In genomic region chr14:67650694-67651093, GRCh38 we compare ENCODE assay signal across 21 cellular contexts. TPM values are rescaled to one million over a fixed set of nuclear protein-coding genes. Genes with fewer than 3 reads are reported as not detected.
DNase-seq lines count a peak whose midpoint lies in the region; ATAC-seq and TF ChIP-seq lines count a peak whose summit lies in the region.
"Had no signal": no experiment of that assay in that cellular context is flagged by ENCODE, and none has a peak within 500 bp of the region (broad histone marks: within the 10 kb centered on the region; RNA-seq: fewer than 3 reads in every experiment).

No MANE protein-coding gene starts in this region.

- no peaks in the 10 kb centered on the region for H4K20me1 ChIP-seq in neural progenitor cell (ENCODE audit: low read depth)

- ATAC-seq in activated naive CD8-positive, alpha-beta T cell treated with anti-CD3 and anti-CD28 coated beads, Interleukin-2, amount 50 U/mL, for 24 hours: no peak
- ATAC-seq in stimulated activated effector memory CD8-positive, alpha-beta T cell treated with anti-CD3 and anti-CD28 coated beads, Interleukin-12 subunit alpha, Interleukin-12 subunit beta, amount 100 ng/mL, for 72 hours: no peak
- no peak for ATAC-seq in HG03342 (IDR thresholded peaks at IDR 0.05; ENCODE audit: unreplicated experiment)
- ATAC-seq: body of pancreas; CD8-positive, alpha-beta T cell; mucosa of descending colon; T-cell had no signal

- H3K27me3 ChIP-seq in adipocyte (replicated peaks; ENCODE audit: control insufficient read depth, insufficient read depth, low read length) (no peaks in the 10 kb centered on the region), neural progenitor cell (no peaks in the 10 kb centered on the region)
- H3K27me3 ChIP-seq: body of pancreas, hepatocyte, testis had no signal

- H3K4me1 ChIP-seq in adipocyte (ENCODE audit: control insufficient read depth, insufficient read depth, low read length): peaks cover 46% of the 10 kb centered on the region
- H3K4me1 ChIP-seq in neural progenitor cell: no peaks in the 10 kb centered on the region
- H3K4me1 ChIP-seq: testis had no signal

- H3K4me2 ChIP-seq in neural progenitor cell: no peak overlapping the region
- H3K4me2 ChIP-seq: hepatocyte had no signal

- no peak overlapping the region for H3K27ac ChIP-seq in neural progenitor cell
- H3K27ac ChIP-seq: body of pancreas, hepatocyte, testis had no signal

- H3K27me3 Mint-ChIP-seq in activated naive CD8-positive, alpha-beta T cell treated with anti-CD3 and anti-CD28 coated beads for 36 hours: no peaks in the 10 kb centered on the region
- no peaks in the 10 kb centered on the region for H3K27me3 Mint-ChIP-seq in activated naive CD8-positive, alpha-beta T cell treated with anti-CD3 and anti-CD28 coated beads, Interleukin-2, amount 50 U/mL, for 24 hours
- H3K27me3 Mint-ChIP-seq in neural progenitor cell (ENCODE audit: insufficient read depth, low read depth): no peaks in the 10 kb centered on the region
- H3K27me3 Mint-ChIP-seq: T-cell had no signal

- no peak overlapping the region for H2AFZ ChIP-seq in neural progenitor cell (replicated peaks)
- H2AFZ ChIP-seq: hepatocyte had no signal

- no peak for TF ChIP-seq CTCF in fibroblast of pulmonary artery (IDR thresholded peaks at IDR 0.05; ENCODE audit: low read length, missing control alignments)
- TF ChIP-seq CTCF in neural progenitor cell (IDR thresholded peaks at IDR 0.05): no peak

- H3K79me2 ChIP-seq in neural progenitor cell (ENCODE audit: low read depth): no peaks in the 10 kb centered on the region
- H3K79me2 ChIP-seq: hepatocyte had no signal

- no peak for DNase-seq in activated naive CD8-positive, alpha-beta T cell treated with anti-CD3 and anti-CD28 coated beads for 36 hours
- DNase-seq in activated naive CD8-positive, alpha-beta T cell treated with anti-CD3 and anti-CD28 coated beads, Interleukin-2, amount 50 U/mL, for 24 hours: no peak
- peak; percentile 69 for DNase-seq in adipocyte (ENCODE audit: low read depth)
- DNase-seq in fibroblast of pulmonary artery (ENCODE audit: low read depth): peak; percentile 77
- no peak for DNase-seq in stimulated activated effector memory CD8-positive, alpha-beta T cell treated with anti-CD3 and anti-CD28 coated beads, Interleukin-12 subunit alpha, Interleukin-12 subunit beta, amount 100 ng/mL, for 72 hours (ENCODE audit: low spot score in 2 of 2)
- no peak for DNase-seq in neural progenitor cell (ENCODE audit: low spot score)
- no peak for DNase-seq in NK-92 treated with Interleukin-12 subunit alpha and Interleukin-12 subunit beta, amount 100 ng/mL, for 24 hours (lab: John Stamatoyannopoulos, UW)
- DNase-seq: 8988T; activated CD4-positive, CD25-positive, alpha-beta regulatory T cell; activated gamma-delta T cell treated with Interleukin-2 at 50 U/mL for 16 hours; body of pancreas; CD8-positive, alpha-beta T cell; effector CD4-positive, alpha-beta T cell; mucosa of descending colon; NCI-H2029 treated with DMSO at 0.1 percent for 48 hours; NCI-H748 treated with DMSO at 0.1 percent for 48 hours; T-cell; testis had no signal

- H3K9me3 ChIP-seq in adipocyte (ENCODE audit: control insufficient read depth, low read length) (no peaks in the 10 kb centered on the region), neural progenitor cell (ENCODE audit: low read depth) (no peaks in the 10 kb centered on the region)
- H3K9me3 ChIP-seq: body of pancreas, mucosa of descending colon, testis had no signal

- no peaks in the 10 kb centered on the region for H3K9me3 Mint-ChIP-seq in activated naive CD8-positive, alpha-beta T cell treated with anti-CD3 and anti-CD28 coated beads for 36 hours
- no peaks in the 10 kb centered on the region for H3K9me3 Mint-ChIP-seq in activated naive CD8-positive, alpha-beta T cell treated with anti-CD3 and anti-CD28 coated beads, Interleukin-2, amount 50 U/mL, for 24 hours
- no peaks in the 10 kb centered on the region for H3K9me3 Mint-ChIP-seq in stimulated activated effector memory CD8-positive, alpha-beta T cell treated with anti-CD3 and anti-CD28 coated beads, Interleukin-12 subunit alpha, Interleukin-12 subunit beta, amount 100 ng/mL, for 72 hours
- no peaks in the 10 kb centered on the region for H3K9me3 Mint-ChIP-seq in neural progenitor cell
- H3K9me3 Mint-ChIP-seq: CD8-positive, alpha-beta T cell; T-cell had no signal

- H3K9ac ChIP-seq in adipocyte (ENCODE audit: low read length): no peak overlapping the region
- H3K9ac ChIP-seq in neural progenitor cell: no peak overlapping the region

- no peaks in the 10 kb centered on the region for H3F3A ChIP-seq in neural progenitor cell (ENCODE audit: low read depth)

- H3K36me3 ChIP-seq in adipocyte (ENCODE audit: control insufficient read depth, insufficient read depth, low read length, severe bottlenecking) (peaks cover 86% of the 10 kb centered on the region), neural progenitor cell (peaks cover 5% of the 10 kb centered on the region)

- peaks cover 7% of the 10 kb centered on the region for H3K36me3 Mint-ChIP-seq in activated naive CD8-positive, alpha-beta T cell treated with anti-CD3 and anti-CD28 coated beads for 36 hours
- H3K36me3 Mint-ChIP-seq in activated naive CD8-positive, alpha-beta T cell treated with anti-CD3 and anti-CD28 coated beads, Interleukin-2, amount 50 U/mL, for 24 hours (ENCODE audit: low read depth): peaks cover 27% of the 10 kb centered on the region
- H3K36me3 Mint-ChIP-seq in stimulated activated effector memory CD8-positive, alpha-beta T cell treated with anti-CD3 and anti-CD28 coated beads, Interleukin-12 subunit alpha, Interleukin-12 subunit beta, amount 100 ng/mL, for 72 hours: peaks cover 91% of the 10 kb centered on the region
- peaks cover 37% of the 10 kb centered on the region for H3K36me3 Mint-ChIP-seq in neural progenitor cell

- H3K4me1 Mint-ChIP-seq in activated naive CD8-positive, alpha-beta T cell treated with anti-CD3 and anti-CD28 coated beads for 36 hours: no peaks in the 10 kb centered on the region
- H3K4me1 Mint-ChIP-seq in activated naive CD8-positive, alpha-beta T cell treated with anti-CD3 and anti-CD28 coated beads, Interleukin-2, amount 50 U/mL, for 24 hours: no peaks in the 10 kb centered on the region
- H3K4me1 Mint-ChIP-seq in stimulated activated effector memory CD8-positive, alpha-beta T cell treated with anti-CD3 and anti-CD28 coated beads, Interleukin-12 subunit alpha, Interleukin-12 subunit beta, amount 100 ng/mL, for 72 hours: no peaks in the 10 kb centered on the region
- no peaks in the 10 kb centered on the region for H3K4me1 Mint-ChIP-seq in neural progenitor cell
- H3K4me1 Mint-ChIP-seq: T-cell had no signal

- H3K27ac Mint-ChIP-seq in activated naive CD8-positive, alpha-beta T cell treated with anti-CD3 and anti-CD28 coated beads for 36 hours: peak overlapping the region; percentile 35
- H3K27ac Mint-ChIP-seq in activated naive CD8-positive, alpha-beta T cell treated with anti-CD3 and anti-CD28 coated beads, Interleukin-2, amount 50 U/mL, for 24 hours: no peak overlapping the region
- H3K27ac Mint-ChIP-seq in stimulated activated effector memory CD8-positive, alpha-beta T cell treated with anti-CD3 and anti-CD28 coated beads, Interleukin-12 subunit alpha, Interleukin-12 subunit beta, amount 100 ng/mL, for 72 hours: peak overlapping the region; percentile 45
- H3K27ac Mint-ChIP-seq in neural progenitor cell: no peak overlapping the region
- H3K27ac Mint-ChIP-seq: CD8-positive, alpha-beta T cell; T-cell had no signal

- H3K4me3 ChIP-seq in adipocyte (ENCODE audit: low read length) (peak overlapping the region; percentile 20), fibroblast of pulmonary artery (replicated peaks; ENCODE audit: low read depth, low read length) (no peak overlapping the region), neural progenitor cell (no peak overlapping the region)
- H3K4me3 ChIP-seq: body of pancreas, hepatocyte, mucosa of descending colon, testis had no signal

- no peak overlapping the region for H3K4me3 Mint-ChIP-seq in activated naive CD8-positive, alpha-beta T cell treated with anti-CD3 and anti-CD28 coated beads for 36 hours
- no peak overlapping the region for H3K4me3 Mint-ChIP-seq in activated naive CD8-positive, alpha-beta T cell treated with anti-CD3 and anti-CD28 coated beads, Interleukin-2, amount 50 U/mL, for 24 hours
- H3K4me3 Mint-ChIP-seq in stimulated activated effector memory CD8-positive, alpha-beta T cell treated with anti-CD3 and anti-CD28 coated beads, Interleukin-12 subunit alpha, Interleukin-12 subunit beta, amount 100 ng/mL, for 72 hours: no peak overlapping the region
- H3K4me3 Mint-ChIP-seq in neural progenitor cell: no peak overlapping the region
- H3K4me3 Mint-ChIP-seq: CD8-positive, alpha-beta T cell; T-cell had no signal

RNA-seq across cellular contexts. Expression of gene VTI1B, which starts 23.7 kb away (rescaled TPM):
- 10 to 100 TPM; 70.7 to 72.5 TPM for total RNA-seq in activated naive CD8-positive, alpha-beta T cell treated with anti-CD3 and anti-CD28 coated beads for 36 hours
- 64.9 and 69.8 TPM in 2 replicates for total RNA-seq in neural progenitor cell (ENCODE audit: low replicate concordance)

RNA-seq across cellular contexts. Expression of gene ARG2, which starts 31.0 kb away (rescaled TPM):
- 10 to 100 TPM in 1 of 2 experiments, 1 to 10 TPM in 1; 8.7 to 10.2 TPM for total RNA-seq in activated naive CD8-positive, alpha-beta T cell treated with anti-CD3 and anti-CD28 coated beads for 36 hours
- 91.8 and 92.4 TPM in 2 replicates for total RNA-seq in neural progenitor cell (ENCODE audit: low replicate concordance)

RNA-seq across cellular contexts. Expression of gene RDH11, which starts 44.9 kb away (rescaled TPM):
- 10 to 100 TPM; 72.5 to 74.0 TPM for total RNA-seq in activated naive CD8-positive, alpha-beta T cell treated with anti-CD3 and anti-CD28 coated beads for 36 hours
- total RNA-seq in neural progenitor cell (ENCODE audit: low replicate concordance): 80.6 and 90.6 TPM in 2 replicates

RNA-seq across cellular contexts. Expression of gene PIGH, which starts 50.6 kb away (rescaled TPM):
- 10 to 100 TPM; 17.5 to 18.2 TPM for total RNA-seq in activated naive CD8-positive, alpha-beta T cell treated with anti-CD3 and anti-CD28 coated beads for 36 hours
- 15.8 and 20.4 TPM in 2 replicates for total RNA-seq in neural progenitor cell (ENCODE audit: low replicate concordance)

RNA-seq across cellular contexts. Expression of gene RDH12, which starts 51.0 kb away (rescaled TPM):
- total RNA-seq in activated naive CD8-positive, alpha-beta T cell treated with anti-CD3 and anti-CD28 coated beads for 36 hours: not detected
- 1.3 and 1.5 TPM in 2 replicates for total RNA-seq in neural progenitor cell (ENCODE audit: low replicate concordance)
- total RNA-seq: CD8-positive, alpha-beta T cell; mucosa of descending colon; RPMI7951; T-cell had no signal

Comparison
In these comparisons a context has a peak if more than half of its experiments do, and no peak if none do; other contexts are left out.
1. H3K27ac Mint-ChIP-seq: peak in activated naive CD8-positive, alpha-beta T cell treated with anti-CD3 and anti-CD28 coated beads for 36 hours (single experiment) and stimulated activated effector memory CD8-positive, alpha-beta T cell treated with anti-CD3 and anti-CD28 coated beads, Interleukin-12 subunit alpha, Interleukin-12 subunit beta, amount 100 ng/mL, for 72 hours (single experiment); none in activated naive CD8-positive, alpha-beta T cell treated with anti-CD3 and anti-CD28 coated beads, Interleukin-2, amount 50 U/mL, for 24 hours (single experiment) and neural progenitor cell (single experiment).
2. DNase-seq: peak in adipocyte (single experiment) and fibroblast of pulmonary artery (single experiment); none in activated naive CD8-positive, alpha-beta T cell treated with anti-CD3 and anti-CD28 coated beads for 36 hours (single experiment), activated naive CD8-positive, alpha-beta T cell treated with anti-CD3 and anti-CD28 coated beads, Interleukin-2, amount 50 U/mL, for 24 hours (single experiment), stimulated activated effector memory CD8-positive, alpha-beta T cell treated with anti-CD3 and anti-CD28 coated beads, Interleukin-12 subunit alpha, Interleukin-12 subunit beta, amount 100 ng/mL, for 72 hours (0 of 2), neural progenitor cell (single experiment) and NK-92 treated with Interleukin-12 subunit alpha and Interleukin-12 subunit beta, amount 100 ng/mL, for 24 hours (single experiment).